ENCODE assay signal across 2 cellular contexts in genomic region chr1:228511539-228512445, GRCh38.
TF ChIP-seq lines count a peak whose summit lies in the region.

No MANE protein-coding gene starts in this region.

TF ChIP-seq in HepG2, 621 proteins besides CTCF, POLR2A, EP300 and RAD21:
- TF ChIP-seq ZFX (CRISPR knock-in tag; IDR thresholded peaks at IDR 0.05; ENCODE audit: low read depth) (0 out of 2 replicates have a peak, but pooled peaks have one; percentile 12), ERF (CRISPR knock-in tag; IDR thresholded peaks at IDR 0.05) (no peak)

TF ChIP-seq in GM12891, 5 proteins besides CTCF, POLR2A, EP300 and RAD21:
- no peak for TF ChIP-seq SPI1 (IDR thresholded peaks at IDR 0.05; ENCODE audit: low read depth, low read length)
- no peak for TF ChIP-seq POLR2AphosphoS5 (IDR thresholded peaks at IDR 0.05; ENCODE audit: low read depth, low read length)
- TF ChIP-seq POU2F2 (IDR thresholded peaks at IDR 0.05; ENCODE audit: low read depth, low read length): no peak
- no peak for TF ChIP-seq TAF1 (IDR thresholded peaks at IDR 0.05; ENCODE audit: low read depth, low read length)
- TF ChIP-seq PAX5 (IDR thresholded peaks at IDR 0.05; ENCODE audit: insufficient read depth, low read length, severe bottlenecking): no peak
TF ChIP-seq in GM12891: peak in this region for 0.
